In genomic region chr7:142711196-142711595, GRCh38 we compare ENCODE assay signal across 1 cellular context.
TF ChIP-seq lines count a peak whose summit lies in the region.

No MANE protein-coding gene starts in this region.

TF ChIP-seq in H1, 55 proteins besides CTCF, POLR2A, EP300 and RAD21:
- TF ChIP-seq YY1 (IDR thresholded peaks at IDR 0.05; ENCODE audit: low read depth, low read length) = no peak
- no peak for TF ChIP-seq TBP (IDR thresholded peaks at IDR 0.05; ENCODE audit: low read depth, low read length)
- TF ChIP-seq POLR2AphosphoS5 (IDR thresholded peaks at IDR 0.05; ENCODE audit: low read depth, low read length) = no peak
- TF ChIP-seq, protein P1, sequence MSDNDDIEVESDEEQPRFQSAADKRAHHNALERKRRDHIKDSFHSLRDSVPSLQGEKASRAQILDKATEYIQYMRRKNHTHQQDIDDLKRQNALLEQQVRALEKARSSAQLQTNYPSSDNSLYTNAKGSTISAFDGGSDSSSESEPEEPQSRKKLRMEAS (IDR thresholded peaks at IDR 0.05) = no peak
- no peak for TF ChIP-seq FOSL1 (IDR thresholded peaks at IDR 0.05; ENCODE audit: insufficient read depth, low read depth, low read length)
- no peak for TF ChIP-seq CREB1 (IDR thresholded peaks at IDR 0.05)
- TF ChIP-seq, protein P2, sequence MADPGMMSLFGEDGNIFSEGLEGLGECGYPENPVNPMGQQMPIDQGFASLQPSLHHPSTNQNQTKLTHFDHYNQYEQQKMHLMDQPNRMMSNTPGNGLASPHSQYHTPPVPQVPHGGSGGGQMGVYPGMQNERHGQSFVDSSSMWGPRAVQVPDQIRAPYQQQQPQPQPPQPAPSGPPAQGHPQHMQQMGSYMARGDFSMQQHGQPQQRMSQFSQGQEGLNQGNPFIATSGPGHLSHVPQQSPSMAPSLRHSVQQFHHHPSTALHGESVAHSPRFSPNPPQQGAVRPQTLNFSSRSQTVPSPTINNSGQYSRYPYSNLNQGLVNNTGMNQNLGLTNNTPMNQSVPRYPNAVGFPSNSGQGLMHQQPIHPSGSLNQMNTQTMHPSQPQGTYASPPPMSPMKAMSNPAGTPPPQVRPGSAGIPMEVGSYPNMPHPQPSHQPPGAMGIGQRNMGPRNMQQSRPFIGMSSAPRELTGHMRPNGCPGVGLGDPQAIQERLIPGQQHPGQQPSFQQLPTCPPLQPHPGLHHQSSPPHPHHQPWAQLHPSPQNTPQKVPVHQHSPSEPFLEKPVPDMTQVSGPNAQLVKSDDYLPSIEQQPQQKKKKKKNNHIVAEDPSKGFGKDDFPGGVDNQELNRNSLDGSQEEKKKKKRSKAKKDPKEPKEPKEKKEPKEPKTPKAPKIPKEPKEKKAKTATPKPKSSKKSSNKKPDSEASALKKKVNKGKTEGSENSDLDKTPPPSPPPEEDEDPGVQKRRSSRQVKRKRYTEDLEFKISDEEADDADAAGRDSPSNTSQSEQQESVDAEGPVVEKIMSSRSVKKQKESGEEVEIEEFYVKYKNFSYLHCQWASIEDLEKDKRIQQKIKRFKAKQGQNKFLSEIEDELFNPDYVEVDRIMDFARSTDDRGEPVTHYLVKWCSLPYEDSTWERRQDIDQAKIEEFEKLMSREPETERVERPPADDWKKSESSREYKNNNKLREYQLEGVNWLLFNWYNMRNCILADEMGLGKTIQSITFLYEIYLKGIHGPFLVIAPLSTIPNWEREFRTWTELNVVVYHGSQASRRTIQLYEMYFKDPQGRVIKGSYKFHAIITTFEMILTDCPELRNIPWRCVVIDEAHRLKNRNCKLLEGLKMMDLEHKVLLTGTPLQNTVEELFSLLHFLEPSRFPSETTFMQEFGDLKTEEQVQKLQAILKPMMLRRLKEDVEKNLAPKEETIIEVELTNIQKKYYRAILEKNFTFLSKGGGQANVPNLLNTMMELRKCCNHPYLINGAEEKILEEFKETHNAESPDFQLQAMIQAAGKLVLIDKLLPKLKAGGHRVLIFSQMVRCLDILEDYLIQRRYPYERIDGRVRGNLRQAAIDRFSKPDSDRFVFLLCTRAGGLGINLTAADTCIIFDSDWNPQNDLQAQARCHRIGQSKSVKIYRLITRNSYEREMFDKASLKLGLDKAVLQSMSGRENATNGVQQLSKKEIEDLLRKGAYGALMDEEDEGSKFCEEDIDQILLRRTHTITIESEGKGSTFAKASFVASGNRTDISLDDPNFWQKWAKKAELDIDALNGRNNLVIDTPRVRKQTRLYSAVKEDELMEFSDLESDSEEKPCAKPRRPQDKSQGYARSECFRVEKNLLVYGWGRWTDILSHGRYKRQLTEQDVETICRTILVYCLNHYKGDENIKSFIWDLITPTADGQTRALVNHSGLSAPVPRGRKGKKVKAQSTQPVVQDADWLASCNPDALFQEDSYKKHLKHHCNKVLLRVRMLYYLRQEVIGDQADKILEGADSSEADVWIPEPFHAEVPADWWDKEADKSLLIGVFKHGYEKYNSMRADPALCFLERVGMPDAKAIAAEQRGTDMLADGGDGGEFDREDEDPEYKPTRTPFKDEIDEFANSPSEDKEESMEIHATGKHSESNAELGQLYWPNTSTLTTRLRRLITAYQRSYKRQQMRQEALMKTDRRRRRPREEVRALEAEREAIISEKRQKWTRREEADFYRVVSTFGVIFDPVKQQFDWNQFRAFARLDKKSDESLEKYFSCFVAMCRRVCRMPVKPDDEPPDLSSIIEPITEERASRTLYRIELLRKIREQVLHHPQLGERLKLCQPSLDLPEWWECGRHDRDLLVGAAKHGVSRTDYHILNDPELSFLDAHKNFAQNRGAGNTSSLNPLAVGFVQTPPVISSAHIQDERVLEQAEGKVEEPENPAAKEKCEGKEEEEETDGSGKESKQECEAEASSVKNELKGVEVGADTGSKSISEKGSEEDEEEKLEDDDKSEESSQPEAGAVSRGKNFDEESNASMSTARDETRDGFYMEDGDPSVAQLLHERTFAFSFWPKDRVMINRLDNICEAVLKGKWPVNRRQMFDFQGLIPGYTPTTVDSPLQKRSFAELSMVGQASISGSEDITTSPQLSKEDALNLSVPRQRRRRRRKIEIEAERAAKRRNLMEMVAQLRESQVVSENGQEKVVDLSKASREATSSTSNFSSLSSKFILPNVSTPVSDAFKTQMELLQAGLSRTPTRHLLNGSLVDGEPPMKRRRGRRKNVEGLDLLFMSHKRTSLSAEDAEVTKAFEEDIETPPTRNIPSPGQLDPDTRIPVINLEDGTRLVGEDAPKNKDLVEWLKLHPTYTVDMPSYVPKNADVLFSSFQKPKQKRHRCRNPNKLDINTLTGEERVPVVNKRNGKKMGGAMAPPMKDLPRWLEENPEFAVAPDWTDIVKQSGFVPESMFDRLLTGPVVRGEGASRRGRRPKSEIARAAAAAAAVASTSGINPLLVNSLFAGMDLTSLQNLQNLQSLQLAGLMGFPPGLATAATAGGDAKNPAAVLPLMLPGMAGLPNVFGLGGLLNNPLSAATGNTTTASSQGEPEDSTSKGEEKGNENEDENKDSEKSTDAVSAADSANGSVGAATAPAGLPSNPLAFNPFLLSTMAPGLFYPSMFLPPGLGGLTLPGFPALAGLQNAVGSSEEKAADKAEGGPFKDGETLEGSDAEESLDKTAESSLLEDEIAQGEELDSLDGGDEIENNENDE (IDR thresholded peaks at IDR 0.05; ENCODE audit: insufficient replicate concordance, low read length) = no peak
- no peak for TF ChIP-seq MAFK (IDR thresholded peaks at IDR 0.05; ENCODE audit: low read depth, low read length)
- no peak for TF ChIP-seq SIRT6 (IDR thresholded peaks at IDR 0.05; ENCODE audit: low read length)
